In genomic region chr1:36285450-36286101, GRCh38 we compare ENCODE assay signal across 8 cellular contexts. TPM values are rescaled to one million over a fixed set of nuclear protein-coding genes. Genes with fewer than 3 reads are reported as not detected.
DNase-seq lines count a peak whose midpoint lies in the region; ATAC-seq, FAIRE-seq and TF ChIP-seq lines count a peak whose summit lies in the region.

No MANE protein-coding gene starts in this region.

- TF ChIP-seq POLR2A in GM12891 (IDR thresholded peaks at IDR 0.05; ENCODE audit: low read depth, low read length): no peak
- no peak for TF ChIP-seq POLR2A in body of pancreas (IDR thresholded peaks at IDR 0.05)

- DNase-seq in GM12891 (ENCODE audit: insufficient read length, low spot score) (peak; percentile 54), NCI-H2081 (lab: John Stamatoyannopoulos, UW) (peak; percentile 79 to 80), body of pancreas (peak; percentile 75 to 90 (median 79)), iPS DF 4.7 (ENCODE audit: extremely low read depth, low spot score) (peak; percentile 60), smooth muscle cell of the brain vasculature (ENCODE audit: low read depth, low spot score) (peak; percentile 84), GOT3 (lab: John Stamatoyannopoulos, UW) (no peak)
- DNase-seq in T-helper 2 cell treated with Interferon-gamma antibody and Interleukin-4, amounts not matched to agents 5 μg/mL and 100 μg/mL, for 36 hours (ENCODE audit: low spot score): peak; percentile 56

- intact Hi-C loops in body of pancreas (cut with DNase I): loop anchor here (10.0 kb wide), 1 partner anchor 91 kb away; no protein-coding TSS in a partner anchor

- no peak overlapping the region for H3K4me3 Mint-ChIP-seq in T-helper 2 cell treated with Interferon-gamma antibody and Interleukin-4, amounts not matched to agents 5 μg/mL and 100 μg/mL, for 36 hours

- no peaks in the 10 kb centered on the region for H3K9me3 ChIP-seq in body of pancreas

- no peak overlapping the region for H3K4me3 ChIP-seq in body of pancreas

- ATAC-seq in body of pancreas: peak; percentile 91

- 39 to 44% methylated on average over 7 of the region's 7 CpGs for WGBS in body of pancreas, 2 donors

- peak; percentile 83 for FAIRE-seq in GM12891 (lab: Jason Lieb, UNC)

- H3K9me3 Mint-ChIP-seq in T-helper 2 cell treated with Interferon-gamma antibody and Interleukin-4, amounts not matched to agents 5 μg/mL and 100 μg/mL, for 36 hours: no peaks in the 10 kb centered on the region

- peak overlapping the region; percentile 43 for H3K27ac Mint-ChIP-seq in T-helper 2 cell treated with Interferon-gamma antibody and Interleukin-4, amounts not matched to agents 5 μg/mL and 100 μg/mL, for 36 hours

- H3K36me3 ChIP-seq in body of pancreas (replicated peaks in 1 of 2; ENCODE audit: insufficient read depth in 1 of 2, low read depth in 2 of 2): peaks cover 6 to 36% of the 10 kb centered on the region in 2 donors

- peaks cover 65% of the 10 kb centered on the region for H3K36me3 Mint-ChIP-seq in T-helper 2 cell treated with Interferon-gamma antibody and Interleukin-4, amounts not matched to agents 5 μg/mL and 100 μg/mL, for 36 hours (ENCODE audit: low read depth)

- H3K4me1 Mint-ChIP-seq in T-helper 2 cell treated with Interferon-gamma antibody and Interleukin-4, amounts not matched to agents 5 μg/mL and 100 μg/mL, for 36 hours (ENCODE audit: low read depth): peaks cover 17% of the 10 kb centered on the region

- no peaks in the 10 kb centered on the region for H3K27me3 ChIP-seq in body of pancreas

- peak overlapping the region; percentile 42 for H3K27ac ChIP-seq in 22Rv1
- peak overlapping the region in 1 of 4 donors; percentile 24 for H3K27ac ChIP-seq in body of pancreas

- TF ChIP-seq CTCF in 22Rv1 (IDR thresholded peaks at IDR 0.05): peak; percentile 84
- peak; percentile 44 to 85 (median 76) for TF ChIP-seq CTCF in body of pancreas (IDR thresholded peaks at IDR 0.05)

- no peaks in the 10 kb centered on the region for H3K27me3 Mint-ChIP-seq in T-helper 2 cell treated with Interferon-gamma antibody and Interleukin-4, amounts not matched to agents 5 μg/mL and 100 μg/mL, for 36 hours (ENCODE audit: low read depth)

- peaks cover 4% of the 10 kb centered on the region for H3K4me1 ChIP-seq in body of pancreas

TF ChIP-seq in GM12891, 5 proteins besides CTCF, POLR2A, EP300 and RAD21:
- TF ChIP-seq PAX5 (IDR thresholded peaks at IDR 0.05; ENCODE audit: insufficient read depth, low read length, severe bottlenecking) (no peak), POLR2AphosphoS5 (IDR thresholded peaks at IDR 0.05; ENCODE audit: low read depth, low read length) (no peak), TAF1 (IDR thresholded peaks at IDR 0.05; ENCODE audit: low read depth, low read length) (no peak), POU2F2 (IDR thresholded peaks at IDR 0.05; ENCODE audit: low read depth, low read length) (no peak), SPI1 (IDR thresholded peaks at IDR 0.05; ENCODE audit: low read depth, low read length) (no peak)

RNA-seq across cellular contexts. Expression of gene SH3D21, which starts 20.6 kb away (rescaled TPM):
- polyA plus RNA-seq in GM12891 (2012; ENCODE audit: low read depth, missing spikeins): 11.7 TPM
- total RNA-seq in body of pancreas: under 1 TPM; 0.33 to 0.52 TPM

RNA-seq across cellular contexts. Expression of gene EVA1B, which starts 37.9 kb away (rescaled TPM):
- polyA plus RNA-seq in GM12891 (2012; ENCODE audit: low read depth, missing spikeins): 7.6 TPM
- total RNA-seq in body of pancreas: 10 to 100 TPM; 32.2 to 32.3 TPM
